23 cellular contexts compared by ENCODE assay signal in genomic region chr13:41543664-41544300, GRCh38.
DNase-seq lines count a peak whose midpoint lies in the region; ATAC-seq, FAIRE-seq and TF ChIP-seq lines count a peak whose summit lies in the region.
"Had no signal": no experiment of that assay in that cellular context is flagged by ENCODE, and none has a peak within 500 bp of the region (broad histone marks: within the 10 kb centered on the region; RNA-seq: fewer than 3 reads in every experiment).

No MANE protein-coding gene starts in this region.

- peaks cover 25% of the 10 kb centered on the region for H3K4me1 ChIP-seq in astrocyte (ENCODE audit: insufficient read depth, low read length)
- peaks cover 0 to 9% of the 10 kb centered on the region in 2 donors for H3K4me1 ChIP-seq in naive thymus-derived CD4-positive, alpha-beta T cell (ENCODE audit: control insufficient read depth in 2 of 2, insufficient read depth in 2 of 2, low read length in 2 of 2)
- H3K4me1 ChIP-seq: BLaER1, HAP-1 had no signal

- POLR2A ChIA-PET in naive thymus-derived CD4-positive, alpha-beta T cell (lab: Charles Lee), result interaction anchor here (1.2 kb wide), 1 partner anchor 10 kb away, joined by 4 read pairs; no protein-coding TSS in a partner anchor

- H3K36me3 Mint-ChIP-seq in astrocyte (ENCODE audit: low read depth, unreplicated experiment), result peaks cover 3% of the 10 kb centered on the region
- peaks cover 0 to 12% (median 0%) of the 10 kb centered on the region in 5 donors for H3K36me3 Mint-ChIP-seq in naive thymus-derived CD4-positive, alpha-beta T cell
- H3K36me3 Mint-ChIP-seq: CD4-positive, alpha-beta memory T cell had no signal

- intact Hi-C loops in naive thymus-derived CD4-positive, alpha-beta T cell (cut with micrococcal nuclease), result loop anchor here (5.0 kb wide), 2 partner anchors 41 to 81 kb away; no protein-coding TSS in a partner anchor

- peaks cover 36% of the 10 kb centered on the region for H3K4me1 Mint-ChIP-seq in astrocyte (ENCODE audit: low read depth, unreplicated experiment)
- H3K4me1 Mint-ChIP-seq in naive thymus-derived CD4-positive, alpha-beta T cell, result peaks cover 9 to 33% (median 22%) of the 10 kb centered on the region in 7 donors

- DNase-seq in DMS 273 (lab: John Stamatoyannopoulos, UW; ENCODE audit: unreplicated experiment) (peak; percentile 70), H7 (peak; percentile 62), astrocyte (ENCODE audit: low read depth) (peak; percentile 41), kidney glomerular epithelial cell (lab: John Stamatoyannopoulos, UW) (peak; percentile 79), T-helper 2 cell (no peak)
- no peak for DNase-seq in naive thymus-derived CD4-positive, alpha-beta T cell
- DNase-seq: Calu3; CD4-positive, alpha-beta memory T cell; DMS79; Karpas-422; NCI-H1048; NCI-H1436 treated with DMSO at 0.1 percent for 48 hours; NCI-H2029; NCI-H446 treated with DMSO at 0.1 percent for 48 hours; NCI-H748 treated with DMSO at 0.1 percent for 48 hours; NK-92 treated with Interleukin-12 subunit alpha and Interleukin-12 subunit beta, amount 100 ng/mL, for 24 hours; OCI-M1; SHP77; SK-N-SH had no signal

- CTCF ChIA-PET in naive thymus-derived CD4-positive, alpha-beta T cell (lab: Charles Lee), result interaction anchor here (0.8 kb wide), 1 partner anchor 28 kb away, joined by 3 read pairs; no protein-coding TSS in a partner anchor

- H3K4me3 Mint-ChIP-seq in astrocyte (ENCODE audit: unreplicated experiment), result no peak overlapping the region
- no peak overlapping the region for H3K4me3 Mint-ChIP-seq in naive thymus-derived CD4-positive, alpha-beta T cell
- H3K4me3 Mint-ChIP-seq: CD4-positive, alpha-beta memory T cell had no signal

- no peak for ATAC-seq in GM21619 (IDR thresholded peaks at IDR 0.05; ENCODE audit: unreplicated experiment)
- no peak for ATAC-seq in naive thymus-derived CD4-positive, alpha-beta T cell
- no peak for ATAC-seq in HG03378 (IDR thresholded peaks at IDR 0.05; ENCODE audit: unreplicated experiment)

- peaks cover 8% of the 10 kb centered on the region for H3K9me3 Mint-ChIP-seq in astrocyte (ENCODE audit: unreplicated experiment)
- H3K9me3 Mint-ChIP-seq in naive thymus-derived CD4-positive, alpha-beta T cell, result peaks cover 0 to 14% (median 4%) of the 10 kb centered on the region in 11 donors

- no peak for TF ChIP-seq CTCF in astrocyte (IDR thresholded peaks at IDR 0.05; ENCODE audit: insufficient read depth, low read depth, low read length)

- no peaks in the 10 kb centered on the region for H4K20me1 ChIP-seq in astrocyte (ENCODE audit: insufficient read depth, low read length)
- H4K20me1 ChIP-seq: BLaER1 had no signal

- no peak overlapping the region for H3K27ac ChIP-seq in astrocyte (ENCODE audit: low read depth, low read length)
- H3K27ac ChIP-seq in naive thymus-derived CD4-positive, alpha-beta T cell (ENCODE audit: low read depth, low read length), result no peak overlapping the region
- H3K27ac ChIP-seq: BLaER1 had no signal

- peaks cover 12% of the 10 kb centered on the region for H3K27me3 Mint-ChIP-seq in astrocyte (ENCODE audit: low read depth, unreplicated experiment)
- H3K27me3 Mint-ChIP-seq in naive thymus-derived CD4-positive, alpha-beta T cell, result no peaks in the 10 kb centered on the region
- H3K27me3 Mint-ChIP-seq: CD4-positive, alpha-beta memory T cell had no signal

- H3K27ac Mint-ChIP-seq in astrocyte (ENCODE audit: unreplicated experiment), result no peak overlapping the region
- H3K27ac Mint-ChIP-seq in naive thymus-derived CD4-positive, alpha-beta T cell, result peak overlapping the region in 4 of 9 donors; percentile 8 to 83 (median 34)

- H3K4me3 ChIP-seq in H7 (ENCODE audit: insufficient read depth, low read depth, low read length) (no peak overlapping the region), astrocyte (ENCODE audit: insufficient read depth, low read depth, low read length) (no peak overlapping the region)
- H3K4me3 ChIP-seq in naive thymus-derived CD4-positive, alpha-beta T cell (ENCODE audit: low read length), result no peak overlapping the region
- H3K4me3 ChIP-seq: BLaER1, HAP-1 had no signal

- H3K9me3 ChIP-seq in astrocyte (ENCODE audit: insufficient read depth, low read depth, low read length), result peaks cover 3% of the 10 kb centered on the region
- no peaks in the 10 kb centered on the region for H3K9me3 ChIP-seq in naive thymus-derived CD4-positive, alpha-beta T cell (ENCODE audit: control insufficient read depth in 2 of 3, low read length in 3 of 3)
- H3K9me3 ChIP-seq: HAP-1, SK-N-SH had no signal

- H3K79me2 ChIP-seq in astrocyte (ENCODE audit: insufficient read depth, low read length), result no peaks in the 10 kb centered on the region

- no peak overlapping the region for H3K4me2 ChIP-seq in astrocyte (ENCODE audit: low read length)
- H3K4me2 ChIP-seq: BLaER1, SK-N-SH had no signal

- no peak for FAIRE-seq in astrocyte (lab: Jason Lieb, UNC)

- no peaks in the 10 kb centered on the region for H3K36me3 ChIP-seq in H7 (replicated peaks; ENCODE audit: control insufficient read depth, insufficient read depth, low read length)
- H3K36me3 ChIP-seq in astrocyte (ENCODE audit: insufficient read depth, low read length), result no peaks in the 10 kb centered on the region
- H3K36me3 ChIP-seq in naive thymus-derived CD4-positive, alpha-beta T cell (ENCODE audit: control insufficient read depth in 2 of 3, insufficient read depth in 3 of 3, low read length in 3 of 3), result no peaks in the 10 kb centered on the region
- H3K36me3 ChIP-seq: BLaER1, HAP-1 had no signal

- H3K27me3 ChIP-seq in H7 (ENCODE audit: control insufficient read depth, insufficient read depth, low read length) (no peaks in the 10 kb centered on the region), astrocyte (ENCODE audit: insufficient read depth, low read length) (peaks cover 5% of the 10 kb centered on the region)
- no peaks in the 10 kb centered on the region for H3K27me3 ChIP-seq in naive thymus-derived CD4-positive, alpha-beta T cell (ENCODE audit: control insufficient read depth in 2 of 2, insufficient read depth in 2 of 2, low read length in 2 of 2)
- H3K27me3 ChIP-seq: BLaER1 had no signal

- H2AFZ ChIP-seq in astrocyte (ENCODE audit: low read depth, low read length), result no peak overlapping the region

- H3K9ac ChIP-seq in astrocyte (ENCODE audit: low read length), result no peak overlapping the region
- H3K9ac ChIP-seq: BLaER1, SK-N-SH had no signal

Comparison
In these comparisons a context has a peak if more than half of its experiments do, and no peak if none do; other contexts are left out.
1. DNase-seq: peak in DMS 273 (single experiment), H7 (single experiment), astrocyte (single experiment) and kidney glomerular epithelial cell (single experiment); none in naive thymus-derived CD4-positive, alpha-beta T cell (0 of 9) and T-helper 2 cell (0 of 5).